Comparison of ENCODE assay signal across 29 cellular contexts in genomic region chr5:129951039-129951438, GRCh38. TPM values are rescaled to one million over a fixed set of nuclear protein-coding genes. Genes with fewer than 3 reads are reported as not detected.
"Had no signal": no experiment of that assay in that cellular context is flagged by ENCODE, and none has a peak within 500 bp of the region (broad histone marks: within the 10 kb centered on the region; RNA-seq: fewer than 3 reads in every experiment).

No MANE protein-coding gene starts in this region.

- H3K4me3 Mint-ChIP-seq: activated CD4-positive, alpha-beta T cell treated with anti-CD3 and anti-CD28 coated beads, Interleukin-2, amount 10 ng/mL, durations not matched to agents 7 days and 5 days; activated CD8-positive, alpha-beta memory T cell treated with anti-CD3 and anti-CD28 coated beads, Interleukin-2, amount 10 ng/mL, durations not matched to agents 7 days and 5 days; activated CD8-positive, alpha-beta T cell treated with anti-CD3 and anti-CD28 coated beads for 36 hours; activated naive CD8-positive, alpha-beta T cell treated with anti-CD3 and anti-CD28 coated beads, Interleukin-2, amount 50 U/mL, for 24 hours; naive thymus-derived CD8-positive, alpha-beta T cell; neural progenitor cell; stimulated activated effector memory CD8-positive, alpha-beta T cell treated with anti-CD3 and anti-CD28 coated beads, Interleukin-12 subunit alpha, Interleukin-12 subunit beta, amount 100 ng/mL, for 72 hours; stimulated activated naive CD8-positive, alpha-beta T cell treated with anti-CD3 and anti-CD28 coated beads, Interleukin-15, amount 100 ng/mL, for 72 hours had no signal

- H3K27me3 Mint-ChIP-seq: activated CD4-positive, alpha-beta T cell treated with anti-CD3 and anti-CD28 coated beads, Interleukin-2, amount 10 ng/mL, durations not matched to agents 7 days and 5 days; activated CD8-positive, alpha-beta memory T cell treated with anti-CD3 and anti-CD28 coated beads, Interleukin-2, amount 10 ng/mL, durations not matched to agents 7 days and 5 days; activated CD8-positive, alpha-beta T cell treated with anti-CD3 and anti-CD28 coated beads for 36 hours; activated naive CD8-positive, alpha-beta T cell treated with anti-CD3 and anti-CD28 coated beads, Interleukin-2, amount 50 U/mL, for 24 hours; brain; stimulated activated naive CD8-positive, alpha-beta T cell treated with anti-CD3 and anti-CD28 coated beads, Interleukin-15, amount 100 ng/mL, for 72 hours had no signal

- DNase-seq: activated CD4-positive, alpha-beta T cell treated with anti-CD3 and anti-CD28 coated beads, Interleukin-2, amount 10 ng/mL, durations not matched to agents 7 days and 5 days; activated CD4-positive, CD25-positive, alpha-beta regulatory T cell treated with anti-CD3 and anti-CD28 coated beads, Interleukin-2, amount 50 U/mL, for 72 hours; activated CD8-positive, alpha-beta memory T cell treated with anti-CD3 and anti-CD28 coated beads, Interleukin-2, amount 10 ng/mL, durations not matched to agents 7 days and 5 days; activated CD8-positive, alpha-beta T cell treated with anti-CD3 and anti-CD28 coated beads for 36 hours; activated gamma-delta T cell; activated naive CD4-positive, alpha-beta T cell treated with anti-CD3 and anti-CD28 coated beads, Interleukin-2, amount 50 U/mL, for 16 hours; activated naive CD8-positive, alpha-beta T cell treated with anti-CD3 and anti-CD28 coated beads, Interleukin-2, amount 50 U/mL, for 24 hours; activated T-cell treated with anti-CD3 and anti-CD28 coated beads for 4 hours; aorta; dermis blood vessel endothelial cell; effector CD8-positive, alpha-beta T cell; erythroblast; head of caudate nucleus; hypothalamus; mesendoderm; naive thymus-derived CD8-positive, alpha-beta T cell; psoas muscle; stimulated activated CD4-positive, alpha-beta T cell treated with anti-CD3 and anti-CD28 coated beads, Interleukin-1b, Interleukin-23, amount 100 ng/mL, for 48 hours; stimulated activated naive CD8-positive, alpha-beta T cell treated with anti-CD3 and anti-CD28 coated beads, Interleukin-15, amount 100 ng/mL, for 72 hours; T-helper 1 cell; trophoblast cell; uterus; WERI-Rb-1 had no signal

- H3K27me3 ChIP-seq: gastroesophageal sphincter, neural progenitor cell, right atrium auricular region, uterus had no signal

- H3K4me1 ChIP-seq: gastroesophageal sphincter, neural progenitor cell, psoas muscle, right atrium auricular region, uterus had no signal

- H3K9me3 Mint-ChIP-seq: activated CD4-positive, alpha-beta T cell treated with anti-CD3 and anti-CD28 coated beads, Interleukin-2, amount 10 ng/mL, durations not matched to agents 7 days and 5 days; activated CD8-positive, alpha-beta T cell treated with anti-CD3 and anti-CD28 coated beads for 36 hours; stimulated activated naive CD8-positive, alpha-beta T cell treated with anti-CD3 and anti-CD28 coated beads, Interleukin-15, amount 100 ng/mL, for 72 hours had no signal

- H3K27ac ChIP-seq: gastroesophageal sphincter, neural progenitor cell, psoas muscle, right atrium auricular region, skin epidermis, uterus, WERI-Rb-1 had no signal

- H3K36me3 ChIP-seq: gastroesophageal sphincter, neural progenitor cell, right atrium auricular region, uterus, WERI-Rb-1 had no signal

- H3K4me2 ChIP-seq: neural progenitor cell had no signal

- H3K9ac ChIP-seq: neural progenitor cell had no signal

- H3K4me1 Mint-ChIP-seq: activated CD4-positive, alpha-beta T cell treated with anti-CD3 and anti-CD28 coated beads, Interleukin-2, amount 10 ng/mL, durations not matched to agents 7 days and 5 days; activated CD8-positive, alpha-beta memory T cell treated with anti-CD3 and anti-CD28 coated beads, Interleukin-2, amount 10 ng/mL, durations not matched to agents 7 days and 5 days; activated naive CD8-positive, alpha-beta T cell treated with anti-CD3 and anti-CD28 coated beads, Interleukin-2, amount 50 U/mL, for 24 hours; brain; naive thymus-derived CD8-positive, alpha-beta T cell; neural progenitor cell; stimulated activated effector memory CD8-positive, alpha-beta T cell treated with anti-CD3 and anti-CD28 coated beads, Interleukin-12 subunit alpha, Interleukin-12 subunit beta, amount 100 ng/mL, for 72 hours; stimulated activated naive CD8-positive, alpha-beta T cell treated with anti-CD3 and anti-CD28 coated beads, Interleukin-15, amount 100 ng/mL, for 72 hours had no signal

- H3K4me3 ChIP-seq: gastroesophageal sphincter, neural progenitor cell, psoas muscle, right atrium auricular region, skin epidermis, uterus had no signal

- H3K36me3 Mint-ChIP-seq: activated CD8-positive, alpha-beta memory T cell treated with anti-CD3 and anti-CD28 coated beads, Interleukin-2, amount 10 ng/mL, durations not matched to agents 7 days and 5 days; brain; naive thymus-derived CD8-positive, alpha-beta T cell; neural progenitor cell; stimulated activated effector memory CD8-positive, alpha-beta T cell treated with anti-CD3 and anti-CD28 coated beads, Interleukin-12 subunit alpha, Interleukin-12 subunit beta, amount 100 ng/mL, for 72 hours had no signal

- H3K9me3 ChIP-seq: uterus had no signal

- H2AFZ ChIP-seq: neural progenitor cell had no signal

- H3K27ac Mint-ChIP-seq: activated CD4-positive, alpha-beta T cell treated with anti-CD3 and anti-CD28 coated beads, Interleukin-2, amount 10 ng/mL, durations not matched to agents 7 days and 5 days; activated CD8-positive, alpha-beta memory T cell treated with anti-CD3 and anti-CD28 coated beads, Interleukin-2, amount 10 ng/mL, durations not matched to agents 7 days and 5 days; activated CD8-positive, alpha-beta T cell treated with anti-CD3 and anti-CD28 coated beads for 36 hours; activated naive CD8-positive, alpha-beta T cell treated with anti-CD3 and anti-CD28 coated beads, Interleukin-2, amount 50 U/mL, for 24 hours; naive thymus-derived CD8-positive, alpha-beta T cell; neural progenitor cell; stimulated activated effector memory CD8-positive, alpha-beta T cell treated with anti-CD3 and anti-CD28 coated beads, Interleukin-12 subunit alpha, Interleukin-12 subunit beta, amount 100 ng/mL, for 72 hours had no signal

RNA-seq across cellular contexts. Expression of gene CHSY3, which starts 46.8 kb away (rescaled TPM):
- total RNA-seq: activated CD4-positive, alpha-beta T cell treated with anti-CD3 and anti-CD28 coated beads, Interleukin-2, amount 10 ng/mL, durations not matched to agents 7 days and 5 days; activated CD8-positive, alpha-beta memory T cell treated with anti-CD3 and anti-CD28 coated beads, Interleukin-2, amount 10 ng/mL, durations not matched to agents 7 days and 5 days; activated CD8-positive, alpha-beta T cell treated with anti-CD3 and anti-CD28 coated beads for 36 hours; naive thymus-derived CD8-positive, alpha-beta T cell had no signal
